ENCODE assay signal across 8 cellular contexts in genomic region chr3:32570426-32571191, GRCh38. TPM values are rescaled to one million over a fixed set of nuclear protein-coding genes. Genes with fewer than 3 reads are reported as not detected.
A peak's percentile ranks its signal among the peaks of the same experiment; 100 is the strongest.
DNase-seq lines count a peak whose midpoint lies in the region; ATAC-seq, FAIRE-seq and TF ChIP-seq lines count a peak whose summit lies in the region.

TSS of gene DYNC1LI1 (minus strand) at chr3:32570858. CDS start at chr3:32570770, 88 bp downstream.

- peak within 1 kb of the TSS; percentile 99 for H4K8ac ChIP-seq in neuronal stem cell (ENCODE audit: low read depth, low read length)

- peaks cover 6% of the 10 kb centered on the region for H3K36me3 Mint-ChIP-seq in activated naive CD4-positive, alpha-beta T cell treated with anti-CD3 and anti-CD28 coated beads for 36 hours (ENCODE audit: low read depth)

- H4K91ac ChIP-seq in neuronal stem cell (ENCODE audit: low read depth, low read length, poor library complexity), result peak within 1 kb of the TSS; percentile 98

- peak within 1 kb of the TSS; percentile 88 for H3K4me3 Mint-ChIP-seq in activated naive CD4-positive, alpha-beta T cell treated with anti-CD3 and anti-CD28 coated beads for 36 hours

- peak within 1 kb of the TSS; percentile 94 for H3K4me3 ChIP-seq in GM06990 (replicated peaks; ENCODE audit: low read depth, low read length)
- H3K4me3 ChIP-seq in NB4 (ENCODE audit: low read depth, low read length), result peak within 1 kb of the TSS; percentile 89
- H3K4me3 ChIP-seq in neuronal stem cell (ENCODE audit: low read length in 2 of 2), result peak within 1 kb of the TSS; percentile 96 to 98
- peak within 1 kb of the TSS; percentile 85 to 94 (median 90) for H3K4me3 ChIP-seq in subcutaneous abdominal adipose tissue (ENCODE audit: low read depth in 1 of 5, low read length in 5 of 5)

- peak within 1 kb of the TSS; percentile 89 for H3K4me2 ChIP-seq in neuronal stem cell (ENCODE audit: insufficient read depth, low read length, poor library complexity, severe bottlenecking)

- no CpG with 5 or more reads among the region's 88 CpGs for whole genome bisulfite sequencing in neuronal stem cell (ENCODE audit: extremely low coverage in 2 of 2, insufficient read length in 2 of 2, insufficient replicate concordance in 1 of 2), 2 donors

- H3K9ac ChIP-seq in neuronal stem cell (ENCODE audit: low read depth, low read length, poor library complexity) (peak within 1 kb of the TSS; percentile 100), subcutaneous abdominal adipose tissue (ENCODE audit: low read length in 5 of 5) (peak within 1 kb of the TSS; percentile 52 to 95 (median 92))

- no peaks in the 10 kb centered on the region for H3K36me3 ChIP-seq in GM06990 (ENCODE audit: control insufficient read depth, insufficient read depth, low read length)
- H3K36me3 ChIP-seq in neuronal stem cell (replicated peaks in 1 of 2; ENCODE audit: control insufficient read depth in 2 of 2, insufficient read depth in 2 of 2, low read length in 2 of 2), result peaks cover 0 to 27% of the 10 kb centered on the region in 2 donors
- H3K36me3 ChIP-seq in subcutaneous abdominal adipose tissue (ENCODE audit: control insufficient read depth in 5 of 5, insufficient read depth in 5 of 5, low read length in 5 of 5), result peaks cover 0 to 5% (median 3%) of the 10 kb centered on the region in 5 donors

- H3K27ac Mint-ChIP-seq in activated naive CD4-positive, alpha-beta T cell treated with anti-CD3 and anti-CD28 coated beads for 36 hours, result peak within 1 kb of the TSS; percentile 88

- H2AFZ ChIP-seq in neuronal stem cell (ENCODE audit: low read length), result peak within 1 kb of the TSS; percentile 96

- FAIRE-seq in frontal cortex (lab: Jason Lieb, UNC), result no peak

- H2AK5ac ChIP-seq in neuronal stem cell (ENCODE audit: low read depth, low read length), result peak within 1 kb of the TSS; percentile 100

- H3K14ac ChIP-seq in neuronal stem cell (ENCODE audit: low read length), result peak within 1 kb of the TSS; percentile 99

- H2BK120ac ChIP-seq in neuronal stem cell (ENCODE audit: low read depth, low read length), result peak within 1 kb of the TSS; percentile 100

- H3K4ac ChIP-seq in neuronal stem cell (ENCODE audit: low read length), result peak within 1 kb of the TSS; percentile 100

- peaks cover 4% of the 10 kb centered on the region for H3K79me1 ChIP-seq in neuronal stem cell (ENCODE audit: low read depth, low read length)

- H3K27ac ChIP-seq in neuronal stem cell (replicated peaks; ENCODE audit: low read length) (peak within 1 kb of the TSS; percentile 99), subcutaneous abdominal adipose tissue (ENCODE audit: low read depth, low read length) (peak within 1 kb of the TSS; percentile 89)

- peak within 1 kb of the TSS; percentile 99 for H2BK5ac ChIP-seq in neuronal stem cell (ENCODE audit: low read length)

- intact Hi-C loops in activated naive CD4-positive, alpha-beta T cell treated with anti-CD3 and anti-CD28 coated beads for 36 hours (cut with micrococcal nuclease), result loop anchor here (1.0 to 5.0 kb wide), 8 partner anchors 60 to 870 kb away; partner anchors contain the start of genes CMTM6, CMTM8, CNOT10 and CRTAP

- DNase-seq in GM06990 (ENCODE audit: extremely low read depth, insufficient read length) (peak; percentile 95), NB4 (ENCODE audit: low read depth) (peak; percentile 93), SK-N-DZ (ENCODE audit: low spot score) (peak; percentile 92), frontal cortex (ENCODE audit: low spot score in 2 of 2) (peak; percentile 88), neuronal stem cell (ENCODE audit: low spot score) (peak; percentile 94)
- DNase-seq in activated naive CD4-positive, alpha-beta T cell treated with anti-CD3 and anti-CD28 coated beads for 36 hours, result peak; percentile 94

- TF ChIP-seq CTCF in GM06990 (IDR thresholded peaks at IDR 0.05; ENCODE audit: insufficient read depth, low read length, poor library complexity, severe bottlenecking) (no peak), NB4 (IDR thresholded peaks at IDR 0.05; ENCODE audit: low read depth, low read length) (no peak)

- H3K18ac ChIP-seq in neuronal stem cell (ENCODE audit: low read length), result peak within 1 kb of the TSS; percentile 100

- peak; percentile 86 for ATAC-seq in HG02571 (IDR thresholded peaks at IDR 0.05; ENCODE audit: unreplicated experiment)

- H3K27me3 Mint-ChIP-seq in activated naive CD4-positive, alpha-beta T cell treated with anti-CD3 and anti-CD28 coated beads for 36 hours (ENCODE audit: low read depth), result no peaks in the 10 kb centered on the region

- H3K23ac ChIP-seq in neuronal stem cell (ENCODE audit: low read depth, low read length, poor library complexity), result peak within 1 kb of the TSS; percentile 99

- CTCF ChIA-PET in activated naive CD4-positive, alpha-beta T cell treated with anti-CD3 and anti-CD28 coated beads for 36 hours (lab: Charles Lee), result interaction anchor here (0.7 kb wide), 1 partner anchor 110 kb away, joined by 4 read pairs; no protein-coding TSS in a partner anchor

- no peaks in the 10 kb centered on the region for H3K9me3 ChIP-seq in neuronal stem cell (replicated peaks in 1 of 2; ENCODE audit: control insufficient read depth in 2 of 2, insufficient read depth in 1 of 2, low read depth in 1 of 2, low read length in 2 of 2)
- H3K9me3 ChIP-seq in subcutaneous abdominal adipose tissue (ENCODE audit: control insufficient read depth in 5 of 5, low read length in 5 of 5), result no peaks in the 10 kb centered on the region

- no peaks in the 10 kb centered on the region for H3K9me3 Mint-ChIP-seq in activated naive CD4-positive, alpha-beta T cell treated with anti-CD3 and anti-CD28 coated beads for 36 hours

- H3K27me3 ChIP-seq in GM06990 (replicated peaks; ENCODE audit: control insufficient read depth, insufficient read depth, low read length) (no peaks in the 10 kb centered on the region), neuronal stem cell (ENCODE audit: control insufficient read depth in 3 of 3, insufficient read depth in 3 of 3, low read depth in 1 of 3, low read length in 3 of 3) (no peaks in the 10 kb centered on the region), subcutaneous abdominal adipose tissue (ENCODE audit: control insufficient read depth in 5 of 5, insufficient read depth in 4 of 5, low read length in 5 of 5) (no peaks in the 10 kb centered on the region)

- peak within 1 kb of the TSS; percentile 96 for H2BK12ac ChIP-seq in neuronal stem cell (ENCODE audit: low read length)

- peaks cover 19% of the 10 kb centered on the region for H3K4me1 Mint-ChIP-seq in activated naive CD4-positive, alpha-beta T cell treated with anti-CD3 and anti-CD28 coated beads for 36 hours (ENCODE audit: low read depth)

- H2BK15ac ChIP-seq in neuronal stem cell (ENCODE audit: low read length), result peak within 1 kb of the TSS; percentile 98

- peak; percentile 67 for TF ChIP-seq POLR2A in NB4 (IDR thresholded peaks at IDR 0.05; ENCODE audit: extremely low read depth, insufficient read length)

- peaks cover 0 to 8% of the 10 kb centered on the region in 2 donors for H3K4me1 ChIP-seq in neuronal stem cell (ENCODE audit: control insufficient read depth in 2 of 2, insufficient read depth in 1 of 2, low read depth in 1 of 2, low read length in 2 of 2)
- peaks cover 0 to 20% (median 18%) of the 10 kb centered on the region in 5 donors for H3K4me1 ChIP-seq in subcutaneous abdominal adipose tissue (ENCODE audit: control insufficient read depth in 5 of 5, insufficient read depth in 5 of 5, low read length in 5 of 5)

RNA-seq across cellular contexts. Expression of gene DYNC1LI1, which starts in this region (rescaled TPM):
- 77.1 and 81.4 TPM in 2 replicates for polyA plus RNA-seq in SK-N-DZ (2014; cell fraction: cytosol; rRNA removed)
- polyA plus RNA-seq in SK-N-DZ (2014; cell fraction: nucleus; rRNA removed), result 41.3 and 64.1 TPM in 2 replicates
- total RNA-seq in activated naive CD4-positive, alpha-beta T cell treated with anti-CD3 and anti-CD28 coated beads for 36 hours, result 10 to 100 TPM; 29.8 to 33.1 TPM
- 110 TPM for total RNA-seq in frontal cortex
- polyA plus RNA-seq in neuronal stem cell (2013, experiment 1 of 2), result 44.3 TPM
- 44.7 TPM for polyA plus RNA-seq in neuronal stem cell (2013, experiment 2 of 2)

Comparison
In these comparisons a context has a peak if more than half of its experiments do, and no peak if none do; other contexts are left out.
1. Peak in every context shown above with its lines: DNase-seq, ATAC-seq, H3K4me3 ChIP-seq and H3K27ac ChIP-seq.